1 cellular context compared by ENCODE assay signal in genomic region chr1:192700834-192701271, GRCh38.
TF ChIP-seq lines count a peak whose summit lies in the region.

No MANE protein-coding gene starts in this region.

TF ChIP-seq in HepG2, 621 proteins besides CTCF, POLR2A, EP300 and RAD21 (continued from another document and continues in another):
- no peak for TF ChIP-seq CEBPZ (IDR thresholded peaks at IDR 0.05; ENCODE audit: low read length)
- peak; percentile 57; the same call in 1 of the 2 replicates for TF ChIP-seq MIXL1 (CRISPR knock-in tag; IDR thresholded peaks at IDR 0.05)
- peak; percentile 76 for TF ChIP-seq TEAD3 (CRISPR knock-in tag; optimal IDR thresholded peaks at IDR 0.05; ENCODE audit: borderline replicate concordance)
- 0 out of 2 replicates have a peak, but pooled peaks have one; percentile 42 for TF ChIP-seq HMGXB3 (CRISPR knock-in tag; IDR thresholded peaks at IDR 0.05; ENCODE audit: borderline replicate concordance)
- TF ChIP-seq PAF1 (CRISPR knock-in tag; IDR thresholded peaks at IDR 0.05): no peak
- TF ChIP-seq ZNF777 (CRISPR knock-in tag; IDR thresholded peaks at IDR 0.05): no peak
- no peak for TF ChIP-seq NBN (conservative IDR thresholded peaks at IDR 0.05)
- TF ChIP-seq KDM6A (CRISPR knock-in tag; IDR thresholded peaks at IDR 0.05; ENCODE audit: low read depth): peak; percentile 44; the same call in 1 of the 2 replicates
- no peak for TF ChIP-seq ZNF18 (CRISPR knock-in tag; IDR thresholded peaks at IDR 0.05; ENCODE audit: insufficient replicate concordance)
- TF ChIP-seq PRPF4 (IDR thresholded peaks at IDR 0.05; ENCODE audit: low read depth, low read length, poor library complexity, severe bottlenecking): no peak
- peak; percentile 87 for TF ChIP-seq ARID3A (IDR thresholded peaks at IDR 0.05; ENCODE audit: low read depth, low read length)
- TF ChIP-seq ATF5 (CRISPR knock-in tag; IDR thresholded peaks at IDR 0.05; ENCODE audit: low read depth): no peak
- TF ChIP-seq TBX2 (CRISPR knock-in tag; IDR thresholded peaks at IDR 0.05; ENCODE audit: borderline replicate concordance): no peak
- no peak for TF ChIP-seq ZNF563 (CRISPR knock-in tag; IDR thresholded peaks at IDR 0.05)
- no peak for TF ChIP-seq THYN1 (CRISPR knock-in tag; IDR thresholded peaks at IDR 0.05; ENCODE audit: borderline replicate concordance, low read depth)
- TF ChIP-seq TAF15 (IDR thresholded peaks at IDR 0.05; ENCODE audit: low read depth, low read length, poor library complexity, severe bottlenecking): no peak
- TF ChIP-seq GPN1 (CRISPR knock-in tag; IDR thresholded peaks at IDR 0.05; ENCODE audit: borderline replicate concordance): no peak
- TF ChIP-seq ZNF318 (CRISPR knock-in tag; IDR thresholded peaks at IDR 0.05): no peak
- TF ChIP-seq SRSF1 (optimal IDR thresholded peaks at IDR 0.05; ENCODE audit: low read depth, low read length): no peak
- TF ChIP-seq ZNF317 (CRISPR knock-in tag; IDR thresholded peaks at IDR 0.05): no peak
- no peak for TF ChIP-seq RCOR2 (CRISPR knock-in tag; IDR thresholded peaks at IDR 0.05)
- TF ChIP-seq HMG20A (CRISPR knock-in tag; IDR thresholded peaks at IDR 0.05; ENCODE audit: borderline replicate concordance): peak; percentile 50; the same call in 1 of the 2 replicates
- no peak for TF ChIP-seq ZNF646 (CRISPR knock-in tag; IDR thresholded peaks at IDR 0.05)
